23 cellular contexts compared by ENCODE assay signal in genomic region chr4:26866781-26867180, GRCh38. TPM values are rescaled to one million over a fixed set of nuclear protein-coding genes. Genes with fewer than 3 reads are reported as not detected.
DNase-seq lines count a peak whose midpoint lies in the region; ATAC-seq and TF ChIP-seq lines count a peak whose summit lies in the region.
"Had no signal": no experiment of that assay in that cellular context is flagged by ENCODE, and none has a peak within 500 bp of the region (broad histone marks: within the 10 kb centered on the region; RNA-seq: fewer than 3 reads in every experiment).

No MANE protein-coding gene starts in this region.

- H3K36me3 ChIP-seq in GM23338 (ENCODE audit: insufficient read depth) = no peaks in the 10 kb centered on the region
- H3K36me3 ChIP-seq: lower lobe of right lung, thyroid gland had no signal

- H3K4me3 ChIP-seq in GM23338 = no peak overlapping the region
- H3K4me3 ChIP-seq: lower lobe of right lung, thyroid gland had no signal

- peaks cover 2% of the 10 kb centered on the region; the same call in 1 of the 2 replicates for H3F3A ChIP-seq in GM23338 (replicated peaks; ENCODE audit: low read depth)

- peaks cover 97% of the 10 kb centered on the region for H3K79me2 ChIP-seq in GM23338 (replicated peaks; ENCODE audit: insufficient read depth)

- peaks cover 17% of the 10 kb centered on the region for H4K20me1 ChIP-seq in GM23338 (replicated peaks; ENCODE audit: insufficient read depth)

- no peak overlapping the region for H2AFZ ChIP-seq in GM23338

- H3K4me1 ChIP-seq in GM23338 (ENCODE audit: insufficient read depth) = peaks cover 30% of the 10 kb centered on the region

- no peak overlapping the region for H3K27ac ChIP-seq in GM23338 (ENCODE audit: low read depth)
- H3K27ac ChIP-seq: thyroid gland had no signal

- no peaks in the 10 kb centered on the region for H3K9me2 ChIP-seq in GM23338 (ENCODE audit: insufficient read depth)

- DNase-seq in activated naive CD4-positive, alpha-beta T cell treated with anti-CD3 and anti-CD28 coated beads, Interleukin-2, amount 10 ng/mL, durations not matched to agents 7 days and 5 days = no peak
- DNase-seq in activated naive CD4-positive, alpha-beta T cell treated with anti-CD3 and anti-CD28 coated beads, Interleukin-2, amount 50 U/mL, for 72 hours (ENCODE audit: low spot score in 2 of 2) = no peak
- no peak for DNase-seq in GM23338 (ENCODE audit: low spot score)
- DNase-seq in activated naive CD8-positive, alpha-beta T cell treated with anti-CD3 and anti-CD28 coated beads, Interleukin-2, amount 50 U/mL, for 24 hours = no peak
- no peak for DNase-seq in natural killer cell treated with Interleukin-12 subunit alpha and Interleukin-12 subunit beta and Interleukin-15 and Interleukin-18, amount 100 ng/mL, for 72 hours (ENCODE audit: low spot score)
- no peak for DNase-seq in stimulated activated naive CD4-positive, alpha-beta T cell treated with Interleukin-2 at 50 U/mL for 16 hours (lab: John Stamatoyannopoulos, UW)
- no peak for DNase-seq in NCI-H748 treated with DMSO at 0.1 percent for 48 hours (lab: John Stamatoyannopoulos, UW)
- DNase-seq: activated CD4-positive, alpha-beta T cell treated with anti-CD3 and anti-CD28 coated beads for 4 hours; activated naive CD4-positive, alpha-beta T cell treated with anti-CD3 and anti-CD28 coated beads for 36 hours; effector CD4-positive, alpha-beta T cell; foreskin melanocyte; hypothalamus; Kasumi-1; lower lobe of right lung; NCI-H1092; NCI-H187 treated with DMSO at 0.1 percent for 48 hours; NCI-H2227 treated with DMSO at 0.1 percent for 48 hours; NCI-H774; occipital lobe; small intestine; stimulated activated naive B cell treated with anti-CD40 and anti-IgM and Interleukin-4, amounts not matched to agents 10 μg/mL and 1 μg/mL and 100 μg/mL, for 72 hours; thyroid gland had no signal

- CTCF ChIA-PET in activated naive CD4-positive, alpha-beta T cell treated with anti-CD3 and anti-CD28 coated beads, Interleukin-2, amount 10 ng/mL, durations not matched to agents 7 days and 5 days (lab: Charles Lee) = interaction anchor here (0.7 to 1.4 kb wide), 2 partner anchors 17 to 121 kb away, joined by 3 read pairs; no protein-coding TSS in a partner anchor

- peak overlapping the region; percentile 10 for H3K4me3 Mint-ChIP-seq in activated naive CD4-positive, alpha-beta T cell treated with anti-CD3 and anti-CD28 coated beads, Interleukin-2, amount 10 ng/mL, durations not matched to agents 7 days and 5 days
- H3K4me3 Mint-ChIP-seq in GM23338 = no peak overlapping the region
- no peak overlapping the region for H3K4me3 Mint-ChIP-seq in activated naive CD8-positive, alpha-beta T cell treated with anti-CD3 and anti-CD28 coated beads, Interleukin-2, amount 50 U/mL, for 24 hours
- peak overlapping the region; percentile 78 for H3K4me3 Mint-ChIP-seq in natural killer cell treated with Interleukin-12 subunit alpha and Interleukin-12 subunit beta and Interleukin-15 and Interleukin-18, amount 100 ng/mL, for 72 hours
- H3K4me3 Mint-ChIP-seq: activated naive CD4-positive, alpha-beta T cell treated with anti-CD3 and anti-CD28 coated beads for 36 hours; stimulated activated naive B cell treated with anti-CD40 and anti-IgM and Interleukin-4, amounts not matched to agents 10 μg/mL and 1 μg/mL and 100 μg/mL, for 72 hours had no signal

- H3K36me3 Mint-ChIP-seq in activated naive CD4-positive, alpha-beta T cell treated with anti-CD3 and anti-CD28 coated beads, Interleukin-2, amount 10 ng/mL, durations not matched to agents 7 days and 5 days = peaks cover 29% of the 10 kb centered on the region
- peaks cover 1 to 9% of the 10 kb centered on the region in 2 donors for H3K36me3 Mint-ChIP-seq in activated naive CD4-positive, alpha-beta T cell treated with anti-CD3 and anti-CD28 coated beads, Interleukin-2, amount 50 U/mL, for 72 hours
- H3K36me3 Mint-ChIP-seq in GM23338 (ENCODE audit: low read depth) = no peaks in the 10 kb centered on the region
- H3K36me3 Mint-ChIP-seq in activated naive CD8-positive, alpha-beta T cell treated with anti-CD3 and anti-CD28 coated beads, Interleukin-2, amount 50 U/mL, for 24 hours (ENCODE audit: low read depth) = peaks cover 7% of the 10 kb centered on the region
- peaks cover 4% of the 10 kb centered on the region for H3K36me3 Mint-ChIP-seq in natural killer cell treated with Interleukin-12 subunit alpha and Interleukin-12 subunit beta and Interleukin-15 and Interleukin-18, amount 100 ng/mL, for 72 hours

- H3K27me3 Mint-ChIP-seq in activated naive CD4-positive, alpha-beta T cell treated with anti-CD3 and anti-CD28 coated beads, Interleukin-2, amount 10 ng/mL, durations not matched to agents 7 days and 5 days = no peaks in the 10 kb centered on the region
- H3K27me3 Mint-ChIP-seq in GM23338 (ENCODE audit: insufficient read depth, low read depth, poor library complexity) = no peaks in the 10 kb centered on the region
- H3K27me3 Mint-ChIP-seq in activated naive CD8-positive, alpha-beta T cell treated with anti-CD3 and anti-CD28 coated beads, Interleukin-2, amount 50 U/mL, for 24 hours = no peaks in the 10 kb centered on the region
- H3K27me3 Mint-ChIP-seq in natural killer cell treated with Interleukin-12 subunit alpha and Interleukin-12 subunit beta and Interleukin-15 and Interleukin-18, amount 100 ng/mL, for 72 hours = no peaks in the 10 kb centered on the region
- H3K27me3 Mint-ChIP-seq: stimulated activated naive B cell treated with anti-CD40 and anti-IgM and Interleukin-4, amounts not matched to agents 10 μg/mL and 1 μg/mL and 100 μg/mL, for 72 hours had no signal

- peak overlapping the region; percentile 6 for H3K27ac Mint-ChIP-seq in activated naive CD4-positive, alpha-beta T cell treated with anti-CD3 and anti-CD28 coated beads, Interleukin-2, amount 10 ng/mL, durations not matched to agents 7 days and 5 days
- H3K27ac Mint-ChIP-seq in activated naive CD4-positive, alpha-beta T cell treated with anti-CD3 and anti-CD28 coated beads, Interleukin-2, amount 50 U/mL, for 72 hours = no peak overlapping the region
- no peak overlapping the region for H3K27ac Mint-ChIP-seq in GM23338
- peak overlapping the region; percentile 1 for H3K27ac Mint-ChIP-seq in activated naive CD8-positive, alpha-beta T cell treated with anti-CD3 and anti-CD28 coated beads, Interleukin-2, amount 50 U/mL, for 24 hours
- H3K27ac Mint-ChIP-seq in natural killer cell treated with Interleukin-12 subunit alpha and Interleukin-12 subunit beta and Interleukin-15 and Interleukin-18, amount 100 ng/mL, for 72 hours = peak overlapping the region; percentile 9 to 67
- H3K27ac Mint-ChIP-seq: activated naive CD4-positive, alpha-beta T cell treated with anti-CD3 and anti-CD28 coated beads for 36 hours; stimulated activated naive B cell treated with anti-CD40 and anti-IgM and Interleukin-4, amounts not matched to agents 10 μg/mL and 1 μg/mL and 100 μg/mL, for 72 hours had no signal

- H3K4me2 ChIP-seq in GM23338 = peak overlapping the region; percentile 9; the same call in 1 of the 2 replicates

- TF ChIP-seq CTCF in GM23338 (conservative IDR thresholded peaks at IDR 0.05; ENCODE audit: low read depth in 2 of 2) = no peak

- H3K9me3 Mint-ChIP-seq in activated naive CD4-positive, alpha-beta T cell treated with anti-CD3 and anti-CD28 coated beads, Interleukin-2, amount 10 ng/mL, durations not matched to agents 7 days and 5 days = no peaks in the 10 kb centered on the region
- no peaks in the 10 kb centered on the region for H3K9me3 Mint-ChIP-seq in activated naive CD4-positive, alpha-beta T cell treated with anti-CD3 and anti-CD28 coated beads, Interleukin-2, amount 50 U/mL, for 72 hours
- H3K9me3 Mint-ChIP-seq in GM23338 = no peaks in the 10 kb centered on the region
- no peaks in the 10 kb centered on the region for H3K9me3 Mint-ChIP-seq in activated naive CD8-positive, alpha-beta T cell treated with anti-CD3 and anti-CD28 coated beads, Interleukin-2, amount 50 U/mL, for 24 hours
- no peaks in the 10 kb centered on the region for H3K9me3 Mint-ChIP-seq in natural killer cell treated with Interleukin-12 subunit alpha and Interleukin-12 subunit beta and Interleukin-15 and Interleukin-18, amount 100 ng/mL, for 72 hours
- H3K9me3 Mint-ChIP-seq: activated naive CD4-positive, alpha-beta T cell treated with anti-CD3 and anti-CD28 coated beads for 36 hours; stimulated activated naive B cell treated with anti-CD40 and anti-IgM and Interleukin-4, amounts not matched to agents 10 μg/mL and 1 μg/mL and 100 μg/mL, for 72 hours had no signal

- peaks cover 78% of the 10 kb centered on the region for H3K4me1 Mint-ChIP-seq in activated naive CD4-positive, alpha-beta T cell treated with anti-CD3 and anti-CD28 coated beads, Interleukin-2, amount 10 ng/mL, durations not matched to agents 7 days and 5 days
- peaks cover 55% of the 10 kb centered on the region for H3K4me1 Mint-ChIP-seq in GM23338
- peaks cover 81% of the 10 kb centered on the region for H3K4me1 Mint-ChIP-seq in activated naive CD8-positive, alpha-beta T cell treated with anti-CD3 and anti-CD28 coated beads, Interleukin-2, amount 50 U/mL, for 24 hours
- H3K4me1 Mint-ChIP-seq in natural killer cell treated with Interleukin-12 subunit alpha and Interleukin-12 subunit beta and Interleukin-15 and Interleukin-18, amount 100 ng/mL, for 72 hours (ENCODE audit: low read depth in 2 of 2) = peaks cover 62 to 79% of the 10 kb centered on the region in 2 donors

- peaks cover 20% of the 10 kb centered on the region for H3K27me3 ChIP-seq in GM23338 (ENCODE audit: insufficient read depth)
- H3K27me3 ChIP-seq: thyroid gland had no signal

- no peak for ATAC-seq in activated naive CD4-positive, alpha-beta T cell treated with anti-CD3 and anti-CD28 coated beads, Interleukin-2, amount 50 U/mL, for 72 hours
- ATAC-seq in GM23338 (no peak), HG02852 (IDR thresholded peaks at IDR 0.05; ENCODE audit: unreplicated experiment) (no peak)
- no peak for ATAC-seq in activated naive CD8-positive, alpha-beta T cell treated with anti-CD3 and anti-CD28 coated beads, Interleukin-2, amount 50 U/mL, for 24 hours
- ATAC-seq in natural killer cell treated with Interleukin-12 subunit alpha and Interleukin-12 subunit beta and Interleukin-15 and Interleukin-18, amount 100 ng/mL, for 72 hours = no peak
- ATAC-seq: lower lobe of right lung; stimulated activated naive B cell treated with anti-CD40 and anti-IgM and Interleukin-4, amounts not matched to agents 10 μg/mL and 1 μg/mL and 100 μg/mL, for 72 hours had no signal

TF ChIP-seq in GM23338, 12 proteins besides CTCF, POLR2A, EP300 and RAD21 (continues in another document):
- no peak for TF ChIP-seq CREB1 (CRISPR knock-in tag; IDR thresholded peaks at IDR 0.05; ENCODE audit: low read depth)

RNA-seq across cellular contexts. Expression of gene STIM2, which starts 6.1 kb away (rescaled TPM):
- 10 to 100 TPM; 43.0 to 49.1 TPM for total RNA-seq in activated naive CD4-positive, alpha-beta T cell treated with anti-CD3 and anti-CD28 coated beads, Interleukin-2, amount 50 U/mL, for 72 hours
- total RNA-seq in GM23338 (2014; rRNA removed; shearing (Covaris generic)) = 13.1 and 15.1 TPM in 2 replicates
- polyA plus RNA-seq in GM23338 (2016; fragmentation: Nextera tagmentation; extraction: Ambion mirVana) = 17.4 and 17.8 TPM in 2 replicates
- total RNA-seq in natural killer cell treated with Interleukin-12 subunit alpha and Interleukin-12 subunit beta and Interleukin-15 and Interleukin-18, amount 100 ng/mL, for 72 hours = 10 to 100 TPM; 55.5 to 57.9 TPM

Comparison
In these comparisons a context has a peak if more than half of its experiments do, and no peak if none do; other contexts are left out.
1. H3K27ac Mint-ChIP-seq: peak in activated naive CD4-positive, alpha-beta T cell treated with anti-CD3 and anti-CD28 coated beads, Interleukin-2, amount 10 ng/mL, durations not matched to agents 7 days and 5 days (single experiment), activated naive CD8-positive, alpha-beta T cell treated with anti-CD3 and anti-CD28 coated beads, Interleukin-2, amount 50 U/mL, for 24 hours (single experiment) and natural killer cell treated with Interleukin-12 subunit alpha and Interleukin-12 subunit beta and Interleukin-15 and Interleukin-18, amount 100 ng/mL, for 72 hours (2 of 2); none in activated naive CD4-positive, alpha-beta T cell treated with anti-CD3 and anti-CD28 coated beads, Interleukin-2, amount 50 U/mL, for 72 hours (0 of 2) and GM23338 (single experiment).
2. H3K4me3 Mint-ChIP-seq: peak in activated naive CD4-positive, alpha-beta T cell treated with anti-CD3 and anti-CD28 coated beads, Interleukin-2, amount 10 ng/mL, durations not matched to agents 7 days and 5 days (single experiment) and natural killer cell treated with Interleukin-12 subunit alpha and Interleukin-12 subunit beta and Interleukin-15 and Interleukin-18, amount 100 ng/mL, for 72 hours (single experiment); none in GM23338 (single experiment) and activated naive CD8-positive, alpha-beta T cell treated with anti-CD3 and anti-CD28 coated beads, Interleukin-2, amount 50 U/mL, for 24 hours (single experiment).